8 cellular contexts compared by ENCODE assay signal in the genomic region with DNA sequence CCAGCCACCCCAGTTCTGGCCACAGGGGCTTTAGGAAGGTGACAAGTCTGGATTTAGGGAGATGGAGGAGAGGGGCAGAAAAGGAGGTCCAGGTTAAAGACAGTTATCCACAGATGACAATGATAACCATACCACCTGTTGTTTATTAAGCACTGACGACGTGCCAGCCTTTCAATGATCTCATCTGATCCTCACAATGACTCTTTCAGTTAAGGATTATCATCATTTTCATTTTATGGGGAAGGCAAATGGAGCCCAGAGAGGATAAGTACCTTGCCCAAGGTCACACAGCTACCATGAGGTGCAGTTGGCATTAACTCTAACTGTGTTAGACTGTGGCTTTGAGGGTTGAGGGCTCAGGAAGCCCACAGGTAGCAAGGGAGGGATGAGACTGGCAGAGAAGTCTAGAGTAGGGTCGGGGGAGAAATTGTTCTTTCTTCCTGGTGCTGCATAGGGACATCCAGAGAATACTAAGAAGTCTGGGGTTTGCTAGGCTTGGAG. TPM values are rescaled to one million over a fixed set of nuclear protein-coding genes. Genes with fewer than 3 reads are reported as not detected.
DNase-seq lines count a peak whose midpoint lies in the region; ATAC-seq and TF ChIP-seq lines count a peak whose summit lies in the region.

No MANE protein-coding gene starts in this region.

- ATAC-seq in psoas muscle (no peak), GM18858 (IDR thresholded peaks at IDR 0.05; ENCODE audit: unreplicated experiment) (no peak)

- CTCF ChIA-PET in RWPE1 (lab: Yijun Ruan, JAX) = interaction anchor here (1.1 kb wide), 1 partner anchor 90 kb away, joined by 4 read pairs; no protein-coding TSS in a partner anchor

- peak overlapping the region; percentile 97 for H3K27ac ChIP-seq in RWPE1
- H3K27ac ChIP-seq in psoas muscle = peak overlapping the region; percentile 70

- H3K4me3 ChIP-seq in epithelial cell of esophagus (ENCODE audit: low read length) = no peak overlapping the region
- no peak overlapping the region for H3K4me3 ChIP-seq in psoas muscle

- POLR2A ChIA-PET in RWPE1 (lab: Yijun Ruan, JAX; ENCODE audit: low non-redundant PET) = interaction anchor here (0.8 to 1.1 kb wide), 4 partner anchors 21 to 38 kb away, joined by 3 to 12 read pairs (median 6); no protein-coding TSS in a partner anchor

- WGBS in psoas muscle, 3 donors = 56 to 80% (median 67%) methylated on average over 3 of the region's 3 CpGs

- H3K27me3 ChIP-seq in psoas muscle (ENCODE audit: insufficient read depth in 3 of 3, low read length in 2 of 3) = no peaks in the 10 kb centered on the region

- DNase-seq in EL = peak; percentile 25
- no peak for DNase-seq in RWPE1 (ENCODE audit: low spot score)
- peak; percentile 34 for DNase-seq in epithelial cell of esophagus (ENCODE audit: low read depth)
- no peak for DNase-seq in psoas muscle
- DNase-seq in NCI-H2171 (lab: John Stamatoyannopoulos, UW) = no peak
- DNase-seq in iPS-NIHi7 (ENCODE audit: extremely low spot score) = no peak
- DNase-seq in NCI-H1694 treated with DMSO at 0.1 percent for 48 hours (lab: John Stamatoyannopoulos, UW) = no peak

- TF ChIP-seq CTCF in RWPE1 (conservative IDR thresholded peaks at IDR 0.05; ENCODE audit: low read depth) (no peak), epithelial cell of esophagus (IDR thresholded peaks at IDR 0.05; ENCODE audit: insufficient read depth, low read depth, low read length, missing control alignments) (no peak), psoas muscle (IDR thresholded peaks at IDR 0.05) (no peak)

- intact Hi-C loops in psoas muscle (cut with DNase I) = loop anchor here in 1 of 2 donors (5.0 kb wide), 1 partner anchor 37 kb away; no protein-coding TSS in a partner anchor

- peaks cover 47% of the 10 kb centered on the region for H3K4me1 ChIP-seq in psoas muscle

- H3K36me3 ChIP-seq in psoas muscle (ENCODE audit: insufficient read depth in 1 of 2, low read depth in 1 of 2) = no peaks in the 10 kb centered on the region

- no peaks in the 10 kb centered on the region for H3K9me3 ChIP-seq in psoas muscle

RNA-seq across cellular contexts. Expression of gene JADE2, which starts 21.5 kb away (rescaled TPM):
- total RNA-seq in psoas muscle = 10 to 100 TPM in 3 of 4 donors, 1 to 10 TPM in 1; 10.0 to 15.1 (median 14.4) TPM
- polyA plus RNA-seq in psoas muscle = 10 to 100 TPM in 1 of 3 donors, 1 to 10 TPM in 2; 5.0 to 10.1 (median 6.0) TPM

Comparison
In these comparisons a context has a peak if more than half of its experiments do, and no peak if none do; other contexts are left out.
1. DNase-seq: peak in EL (single experiment) and epithelial cell of esophagus (single experiment); none in RWPE1 (single experiment), psoas muscle (0 of 2), NCI-H2171 (single experiment), iPS-NIHi7 (single experiment) and NCI-H1694 treated with DMSO at 0.1 percent for 48 hours (single experiment).